Comparison of ENCODE assay signal across 23 cellular contexts in the genomic region with DNA sequence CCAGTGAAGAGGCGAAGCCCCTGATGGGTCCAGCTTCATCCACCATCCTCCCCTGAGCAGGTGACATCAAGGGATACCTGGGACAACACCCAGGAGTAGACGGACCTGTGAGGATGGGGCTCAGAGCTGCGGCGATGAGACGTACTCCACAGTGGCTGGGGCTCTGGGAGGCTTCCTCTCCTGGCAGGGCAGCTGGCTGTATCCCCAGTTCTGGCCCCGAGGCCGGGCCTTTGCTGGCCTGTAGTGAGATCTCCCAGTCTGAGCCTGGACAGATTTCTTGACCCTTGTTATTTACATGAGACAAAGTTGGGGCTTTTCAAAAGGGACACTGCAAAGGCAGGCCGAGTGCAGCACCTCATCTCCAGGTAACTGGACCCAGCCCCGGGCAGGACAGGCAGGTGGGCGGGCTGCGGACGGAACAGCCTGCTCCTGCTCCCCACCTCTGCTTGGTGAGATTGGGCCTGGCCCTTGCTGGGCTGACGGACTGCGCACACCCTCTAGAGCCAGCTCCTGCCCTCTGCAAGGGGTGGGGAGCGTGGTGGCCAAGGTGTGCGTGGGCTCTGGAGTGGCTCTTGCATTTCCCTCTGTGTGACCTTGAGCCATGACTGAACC.
"Had no signal": no experiment of that assay in that cellular context is flagged by ENCODE, and none has a peak within 500 bp of the region (broad histone marks: within the 10 kb centered on the region; RNA-seq: fewer than 3 reads in every experiment).

No MANE protein-coding gene starts in this region.

- H3K36me3 ChIP-seq: ovary, right atrium auricular region, right lobe of liver had no signal

- H3K27me3 ChIP-seq: heart right ventricle, hepatocyte, left lung, neutrophil, ovary, right atrium auricular region, right lobe of liver, tibial nerve, upper lobe of left lung had no signal

- H2AFZ ChIP-seq: hepatocyte had no signal

- DNase-seq: heart right ventricle; islet precursor cell; left cardiac atrium; left lung; lower lobe of right lung; mammary epithelial cell; mesenchymal stem cell; naive thymus-derived CD8-positive, alpha-beta T cell; occipital lobe; ovary; right lobe of liver; stimulated activated CD4-positive, alpha-beta T cell treated with anti-CD3 and anti-CD28 coated beads, Interleukin-12 subunit alpha, Interleukin-12 subunit beta, amount 100 ng/mL, for 4 hours; stimulated activated CD4-positive, alpha-beta T cell treated with anti-CD3 and anti-CD28 coated beads, Interleukin-15, amount 100 ng/mL, for 24 hours; stimulated activated CD4-positive, alpha-beta T cell treated with anti-CD3 and anti-CD28 coated beads, Interleukin-2, amount 100 ng/mL, for 24 hours; stimulated activated CD4-positive, alpha-beta T cell treated with anti-CD3 and anti-CD28 coated beads, Interleukin-4, amount 100 ng/mL, for 1 hour; stimulated activated naive CD4-positive, alpha-beta T cell; substantia nigra had no signal

- H3K27ac ChIP-seq: heart right ventricle, hepatocyte, left lung, lower lobe of right lung, neutrophil, ovary, right atrium auricular region, right lobe of liver, tibial nerve, upper lobe of left lung had no signal

- H3K4me1 ChIP-seq: heart right ventricle, left lung, lower lobe of right lung, right atrium auricular region, right lobe of liver, tibial nerve, upper lobe of left lung had no signal

- H3K4me3 ChIP-seq: heart right ventricle, hepatocyte, left lung, lower lobe of right lung, ovary, right atrium auricular region, right lobe of liver, smooth muscle cell, tibial nerve, upper lobe of left lung had no signal

- H3K4me2 ChIP-seq: hepatocyte, smooth muscle cell had no signal

- H3K9me3 ChIP-seq: heart right ventricle, left lung, lower lobe of right lung, neutrophil, ovary, right atrium auricular region, right lobe of liver, tibial nerve, upper lobe of left lung had no signal
